Comparison of ENCODE assay signal across 21 cellular contexts in genomic region chr1:217403321-217403720, GRCh38.
DNase-seq lines count a peak whose midpoint lies in the region; TF ChIP-seq lines count a peak whose summit lies in the region.
"Had no signal": no experiment of that assay in that cellular context is flagged by ENCODE, and none has a peak within 500 bp of the region (broad histone marks: within the 10 kb centered on the region; RNA-seq: fewer than 3 reads in every experiment).

No MANE protein-coding gene starts in this region.

- no peak for TF ChIP-seq CTCF in smooth muscle cell (IDR thresholded peaks at IDR 0.05; ENCODE audit: borderline replicate concordance, insufficient read depth, poor library complexity, severe bottlenecking)

- H3K27ac ChIP-seq in smooth muscle cell (ENCODE audit: low read depth) = no peak overlapping the region
- H3K27ac ChIP-seq: A549, GM23248, RWPE1 had no signal

- no peaks in the 10 kb centered on the region for H3K9me3 ChIP-seq in smooth muscle cell (replicated peaks; ENCODE audit: low read depth)
- H3K9me3 ChIP-seq: A549 had no signal

- no peak overlapping the region for H3K4me3 ChIP-seq in smooth muscle cell
- H3K4me3 ChIP-seq: A549, GM23248 had no signal

- peak overlapping the region; percentile 29 for H2AFZ ChIP-seq in smooth muscle cell (ENCODE audit: low read depth)
- H2AFZ ChIP-seq: GM23248 had no signal

- no peaks in the 10 kb centered on the region for H3K4me1 ChIP-seq in smooth muscle cell (ENCODE audit: low read depth)
- H3K4me1 ChIP-seq: A549 had no signal

- peak; percentile 43 for DNase-seq in NCI-H146 (lab: John Stamatoyannopoulos, UW)
- DNase-seq in astrocyte of the hippocampus (ENCODE audit: low read depth, low spot score) = peak; percentile 7
- DNase-seq in left kidney (ENCODE audit: low read depth, low spot score) = peak; percentile 77
- no peak for DNase-seq in smooth muscle cell (lab: John Stamatoyannopoulos, UW; ENCODE audit: unreplicated experiment)
- DNase-seq in NCI-H1048 (lab: John Stamatoyannopoulos, UW) = no peak
- DNase-seq in GM03348 (ENCODE audit: low spot score) = no peak
- DNase-seq in HuH-7 (ENCODE audit: low spot score) = no peak
- DNase-seq: Calu3; CD4-positive, alpha-beta memory T cell; DMS79 treated with DMSO at 0.1 percent for 48 hours; GM23248; HCEC 1CT; MM.1S; NCI-H1092 treated with DMSO at 0.1 percent for 48 hours; NCI-H1694; NCI-H226; NCI-H524; PC-3; SIG-M5 had no signal

- H4K20me1 ChIP-seq in smooth muscle cell (ENCODE audit: low read depth) = no peaks in the 10 kb centered on the region

- H3K9ac ChIP-seq in smooth muscle cell (ENCODE audit: low read depth) = no peak overlapping the region
- H3K9ac ChIP-seq: GM23248 had no signal

- H3K36me3 ChIP-seq in smooth muscle cell (ENCODE audit: low read depth) = no peaks in the 10 kb centered on the region

- H3K4me2 ChIP-seq in smooth muscle cell = no peak overlapping the region
- H3K4me2 ChIP-seq: A549 had no signal

- WGBS in smooth muscle cell (ENCODE audit: low lambda C conversion rate) = 58% methylated on average over 4 of the region's 4 CpGs

- H3F3A ChIP-seq in smooth muscle cell (ENCODE audit: low read depth) = no peaks in the 10 kb centered on the region

- H3K79me2 ChIP-seq in smooth muscle cell (ENCODE audit: low read depth) = no peaks in the 10 kb centered on the region

- no peaks in the 10 kb centered on the region for H3K27me3 ChIP-seq in smooth muscle cell (ENCODE audit: low read depth)

Comparison
In these comparisons a context has a peak if more than half of its experiments do, and no peak if none do; other contexts are left out.
1. DNase-seq: peak in NCI-H146 (single experiment), astrocyte of the hippocampus (single experiment) and left kidney (single experiment); none in smooth muscle cell (single experiment), NCI-H1048 (single experiment), GM03348 (single experiment) and HuH-7 (single experiment).